13 cellular contexts compared by ENCODE assay signal in genomic region chr6:45789238-45789637, GRCh38.
A peak's percentile ranks its signal among the peaks of the same experiment; 100 is the strongest.
DNase-seq lines count a peak whose midpoint lies in the region; ATAC-seq and TF ChIP-seq lines count a peak whose summit lies in the region.
"Had no signal": no experiment of that assay in that cellular context is flagged by ENCODE, and none has a peak within 500 bp of the region (broad histone marks: within the 10 kb centered on the region; RNA-seq: fewer than 3 reads in every experiment).

No MANE protein-coding gene starts in this region.

- no peaks in the 10 kb centered on the region for H3K9me3 Mint-ChIP-seq in activated CD4-positive, alpha-beta memory T cell treated with anti-CD3 and anti-CD28 coated beads for 36 hours
- peaks cover 6% of the 10 kb centered on the region for H3K9me3 Mint-ChIP-seq in activated CD4-positive, alpha-beta memory T cell treated with anti-CD3 and anti-CD28 coated beads, Interleukin-2, amount 10 ng/mL, durations not matched to agents 7 days and 5 days
- no peaks in the 10 kb centered on the region for H3K9me3 Mint-ChIP-seq in stimulated activated effector memory CD8-positive, alpha-beta T cell treated with anti-CD3 and anti-CD28 coated beads, Interleukin-12 subunit alpha, Interleukin-12 subunit beta, amount 100 ng/mL, for 72 hours
- H3K9me3 Mint-ChIP-seq: H9 had no signal

- no peaks in the 10 kb centered on the region for H3K36me3 ChIP-seq in Loucy (ENCODE audit: insufficient read depth, low read length)
- H3K36me3 ChIP-seq: BLaER1 treated with 17β-estradiol and CSF1 and Interleukin-3, amounts not matched to agents 10 nM and 100 nM had no signal

- no peaks in the 10 kb centered on the region for H3K79me2 ChIP-seq in Loucy (ENCODE audit: insufficient read depth, low read length)

- H3K27me3 ChIP-seq in Loucy (ENCODE audit: insufficient read depth, low read length, poor library complexity, severe bottlenecking): no peaks in the 10 kb centered on the region
- H3K27me3 ChIP-seq: BLaER1 treated with 17β-estradiol and CSF1 and Interleukin-3, amounts not matched to agents 10 nM and 100 nM had no signal

- H4K20me1 ChIP-seq in Loucy (ENCODE audit: insufficient read depth, low read length, poor library complexity, severe bottlenecking): no peaks in the 10 kb centered on the region
- H4K20me1 ChIP-seq: BLaER1 treated with 17β-estradiol and CSF1 and Interleukin-3, amounts not matched to agents 10 nM and 100 nM had no signal

- H3K4me1 ChIP-seq in Loucy (ENCODE audit: insufficient read depth, low read length, poor library complexity, severe bottlenecking): no peaks in the 10 kb centered on the region

- peak; percentile 54 for TF ChIP-seq CTCF in Loucy (conservative IDR thresholded peaks at IDR 0.05; ENCODE audit: low read length)

- H3K9me3 ChIP-seq in Loucy (ENCODE audit: insufficient read depth, low read depth, low read length): no peaks in the 10 kb centered on the region
- H3K9me3 ChIP-seq: BLaER1 treated with 17β-estradiol and CSF1 and Interleukin-3, amounts not matched to agents 10 nM and 100 nM had no signal

- ATAC-seq in stimulated activated effector memory CD8-positive, alpha-beta T cell treated with anti-CD3 and anti-CD28 coated beads, Interleukin-12 subunit alpha, Interleukin-12 subunit beta, amount 100 ng/mL, for 72 hours: peak; percentile 11

- H3F3A ChIP-seq in Loucy (ENCODE audit: low read depth): no peaks in the 10 kb centered on the region

- POLR2A ChIA-PET in activated CD4-positive, alpha-beta memory T cell treated with anti-CD3 and anti-CD28 coated beads for 36 hours (lab: Charles Lee): no interaction called here
- POLR2A ChIA-PET in activated CD4-positive, alpha-beta memory T cell treated with anti-CD3 and anti-CD28 coated beads, Interleukin-2, amount 10 ng/mL, durations not matched to agents 7 days and 5 days (lab: Charles Lee): no interaction called here

- H3K27ac Mint-ChIP-seq in activated CD4-positive, alpha-beta memory T cell treated with anti-CD3 and anti-CD28 coated beads for 36 hours: no peak overlapping the region
- H3K27ac Mint-ChIP-seq in activated CD4-positive, alpha-beta memory T cell treated with anti-CD3 and anti-CD28 coated beads, Interleukin-2, amount 10 ng/mL, durations not matched to agents 7 days and 5 days: no peak overlapping the region
- H3K27ac Mint-ChIP-seq in stimulated activated effector memory CD8-positive, alpha-beta T cell treated with anti-CD3 and anti-CD28 coated beads, Interleukin-12 subunit alpha, Interleukin-12 subunit beta, amount 100 ng/mL, for 72 hours: no peak overlapping the region
- H3K27ac Mint-ChIP-seq: CD4-positive, CD25-positive, alpha-beta regulatory T cell had no signal

- intact Hi-C loops in activated CD4-positive, alpha-beta memory T cell treated with anti-CD3 and anti-CD28 coated beads for 36 hours (cut with micrococcal nuclease): loop anchor here (1.0 kb wide), 1 partner anchor 133 kb away; no protein-coding TSS in a partner anchor

- no peaks in the 10 kb centered on the region for H3K27me3 Mint-ChIP-seq in activated CD4-positive, alpha-beta memory T cell treated with anti-CD3 and anti-CD28 coated beads for 36 hours
- H3K27me3 Mint-ChIP-seq in activated CD4-positive, alpha-beta memory T cell treated with anti-CD3 and anti-CD28 coated beads, Interleukin-2, amount 10 ng/mL, durations not matched to agents 7 days and 5 days: peaks cover 3% of the 10 kb centered on the region

- no peak overlapping the region for H2AFZ ChIP-seq in Loucy (ENCODE audit: low read length)

- peaks cover 26% of the 10 kb centered on the region for H3K4me1 Mint-ChIP-seq in activated CD4-positive, alpha-beta memory T cell treated with anti-CD3 and anti-CD28 coated beads for 36 hours (ENCODE audit: low read depth)
- H3K4me1 Mint-ChIP-seq in activated CD4-positive, alpha-beta memory T cell treated with anti-CD3 and anti-CD28 coated beads, Interleukin-2, amount 10 ng/mL, durations not matched to agents 7 days and 5 days: peaks cover 8% of the 10 kb centered on the region
- peaks cover 14% of the 10 kb centered on the region for H3K4me1 Mint-ChIP-seq in stimulated activated effector memory CD8-positive, alpha-beta T cell treated with anti-CD3 and anti-CD28 coated beads, Interleukin-12 subunit alpha, Interleukin-12 subunit beta, amount 100 ng/mL, for 72 hours
- H3K4me1 Mint-ChIP-seq: CD4-positive, CD25-positive, alpha-beta regulatory T cell; H9 had no signal

- CTCF ChIA-PET in activated CD4-positive, alpha-beta memory T cell treated with anti-CD3 and anti-CD28 coated beads for 36 hours (lab: Charles Lee): interaction anchor here (1.2 to 2.6 kb wide), 2 partner anchors 132 to 134 kb away, joined by 3 to 13 read pairs; no protein-coding TSS in a partner anchor
- CTCF ChIA-PET in activated CD4-positive, alpha-beta memory T cell treated with anti-CD3 and anti-CD28 coated beads, Interleukin-2, amount 10 ng/mL, durations not matched to agents 7 days and 5 days (lab: Charles Lee): interaction anchor here (2.7 kb wide), 1 partner anchor 133 kb away, joined by 6 read pairs; no protein-coding TSS in a partner anchor

- no peak overlapping the region for H3K4me3 Mint-ChIP-seq in activated CD4-positive, alpha-beta memory T cell treated with anti-CD3 and anti-CD28 coated beads for 36 hours
- no peak overlapping the region for H3K4me3 Mint-ChIP-seq in activated CD4-positive, alpha-beta memory T cell treated with anti-CD3 and anti-CD28 coated beads, Interleukin-2, amount 10 ng/mL, durations not matched to agents 7 days and 5 days
- no peak overlapping the region for H3K4me3 Mint-ChIP-seq in stimulated activated effector memory CD8-positive, alpha-beta T cell treated with anti-CD3 and anti-CD28 coated beads, Interleukin-12 subunit alpha, Interleukin-12 subunit beta, amount 100 ng/mL, for 72 hours
- H3K4me3 Mint-ChIP-seq: CD4-positive, CD25-positive, alpha-beta regulatory T cell; H9 had no signal

- H3K4me3 ChIP-seq in Loucy (ENCODE audit: low read length, poor library complexity, severe bottlenecking): no peak overlapping the region
- H3K4me3 ChIP-seq: BLaER1 treated with 17β-estradiol and CSF1 and Interleukin-3, amounts not matched to agents 10 nM and 100 nM had no signal

- H3K36me3 Mint-ChIP-seq in activated CD4-positive, alpha-beta memory T cell treated with anti-CD3 and anti-CD28 coated beads for 36 hours: no peaks in the 10 kb centered on the region
- peaks cover 4% of the 10 kb centered on the region for H3K36me3 Mint-ChIP-seq in activated CD4-positive, alpha-beta memory T cell treated with anti-CD3 and anti-CD28 coated beads, Interleukin-2, amount 10 ng/mL, durations not matched to agents 7 days and 5 days (ENCODE audit: low read depth)
- no peaks in the 10 kb centered on the region for H3K36me3 Mint-ChIP-seq in stimulated activated effector memory CD8-positive, alpha-beta T cell treated with anti-CD3 and anti-CD28 coated beads, Interleukin-12 subunit alpha, Interleukin-12 subunit beta, amount 100 ng/mL, for 72 hours
- H3K36me3 Mint-ChIP-seq: CD4-positive, CD25-positive, alpha-beta regulatory T cell had no signal

- H3K9me2 ChIP-seq in Loucy (replicated peaks; ENCODE audit: low read depth, low read length): no peaks in the 10 kb centered on the region

- peak; percentile 20 for DNase-seq in activated CD4-positive, alpha-beta memory T cell treated with anti-CD3 and anti-CD28 coated beads for 36 hours
- no peak for DNase-seq in activated CD4-positive, alpha-beta memory T cell treated with anti-CD3 and anti-CD28 coated beads, Interleukin-2, amount 10 ng/mL, durations not matched to agents 7 days and 5 days
- DNase-seq in OCI-M1 (lab: John Stamatoyannopoulos, UW) (peak; percentile 16), DMS79 (lab: John Stamatoyannopoulos, UW) (no peak), GDM1 (lab: John Stamatoyannopoulos, UW) (no peak)
- DNase-seq in stimulated activated effector memory CD8-positive, alpha-beta T cell treated with anti-CD3 and anti-CD28 coated beads, Interleukin-12 subunit alpha, Interleukin-12 subunit beta, amount 100 ng/mL, for 72 hours (ENCODE audit: low spot score in 2 of 2): no peak
- DNase-seq: ACHN; CD4-positive, CD25-positive, alpha-beta regulatory T cell; DMS53; GOT3; H9 had no signal

- H3K4me2 ChIP-seq in Loucy (ENCODE audit: low read depth, low read length, poor library complexity, severe bottlenecking): no peak overlapping the region
- H3K4me2 ChIP-seq: BLaER1 treated with 17β-estradiol and CSF1 and Interleukin-3, amounts not matched to agents 10 nM and 100 nM had no signal

- no peak overlapping the region for H3K9ac ChIP-seq in Loucy (ENCODE audit: low read depth, low read length, poor library complexity, severe bottlenecking)
- H3K9ac ChIP-seq: BLaER1 treated with 17β-estradiol and CSF1 and Interleukin-3, amounts not matched to agents 10 nM and 100 nM had no signal

Comparison
In these comparisons a context has a peak if more than half of its experiments do, and no peak if none do; other contexts are left out.
1. DNase-seq: peak in activated CD4-positive, alpha-beta memory T cell treated with anti-CD3 and anti-CD28 coated beads for 36 hours (single experiment) and OCI-M1 (single experiment); none in activated CD4-positive, alpha-beta memory T cell treated with anti-CD3 and anti-CD28 coated beads, Interleukin-2, amount 10 ng/mL, durations not matched to agents 7 days and 5 days (single experiment), stimulated activated effector memory CD8-positive, alpha-beta T cell treated with anti-CD3 and anti-CD28 coated beads, Interleukin-12 subunit alpha, Interleukin-12 subunit beta, amount 100 ng/mL, for 72 hours (0 of 2), DMS79 (single experiment) and GDM1 (single experiment).